In genomic region chr11:61776561-61777075, GRCh38 we compare ENCODE assay signal across 8 cellular contexts. TPM values are rescaled to one million over a fixed set of nuclear protein-coding genes. Genes with fewer than 3 reads are reported as not detected.
DNase-seq lines count a peak whose midpoint lies in the region; ATAC-seq and TF ChIP-seq lines count a peak whose summit lies in the region.

No MANE protein-coding gene starts in this region.

- H3K79me2 ChIP-seq in MM.1S (ENCODE audit: low read length), result no peaks in the 10 kb centered on the region

- no peaks in the 10 kb centered on the region for H3K36me3 ChIP-seq in MM.1S (replicated peaks; ENCODE audit: insufficient read depth, low read length)

- no peaks in the 10 kb centered on the region for H3K9me3 Mint-ChIP-seq in mesothelial cell of epicardium

- H2AFZ ChIP-seq in MM.1S (ENCODE audit: low read length), result no peak overlapping the region

- H3F3A ChIP-seq in MM.1S (ENCODE audit: insufficient read depth, low read length), result no peaks in the 10 kb centered on the region

- H3K9me3 ChIP-seq in MM.1S (replicated peaks; ENCODE audit: insufficient read depth, low read length), result no peaks in the 10 kb centered on the region

- no peaks in the 10 kb centered on the region for H4K20me1 ChIP-seq in MM.1S (ENCODE audit: insufficient read depth, low read length)

- no peak overlapping the region for H3K4me3 Mint-ChIP-seq in mesothelial cell of epicardium

- peak overlapping the region; percentile 99 for H3K27ac Mint-ChIP-seq in mesothelial cell of epicardium

- H3K4me2 ChIP-seq in MM.1S (ENCODE audit: low read depth, low read length), result no peak overlapping the region

- H3K27me3 ChIP-seq in MM.1S (replicated peaks; ENCODE audit: insufficient read depth, low read length), result peaks cover 14% of the 10 kb centered on the region

- no peak overlapping the region for H3K4me3 ChIP-seq in MM.1S (ENCODE audit: low read length)

- H3K4me1 ChIP-seq in MM.1S (ENCODE audit: low read length), result no peaks in the 10 kb centered on the region

- H3K27me3 Mint-ChIP-seq in mesothelial cell of epicardium (ENCODE audit: low read depth), result no peaks in the 10 kb centered on the region

- H3K27ac ChIP-seq in MM.1S (ENCODE audit: low read length), result no peak overlapping the region

- ATAC-seq in GM19023 (IDR thresholded peaks at IDR 0.05; ENCODE audit: unreplicated experiment), result no peak

- no peak overlapping the region for H3K9ac ChIP-seq in MM.1S (ENCODE audit: low read length)

- H3K4me1 Mint-ChIP-seq in mesothelial cell of epicardium, result peaks cover 43% of the 10 kb centered on the region

- DNase-seq in 8988T (peak; percentile 100), GM03348 (ENCODE audit: low spot score) (peak; percentile 93), MM.1S (peak; percentile 42), mesothelial cell of epicardium (ENCODE audit: low spot score in 2 of 2, unreplicated experiment in 2 of 2) (no peak), stromal cell of bone marrow (ENCODE audit: low read depth) (peak; percentile 23)
- peak; percentile 44 to 50 for DNase-seq in activated CD4-positive, alpha-beta T cell treated with anti-CD3 and anti-CD28 coated beads, Interleukin-2, amount 50 U/mL, for 4 hours
- DNase-seq in effector CD4-positive, alpha-beta T cell, result peak; percentile 44

- H3K9me2 ChIP-seq in MM.1S (replicated peaks; ENCODE audit: insufficient read depth, low read length), result no peaks in the 10 kb centered on the region

- peaks cover 28% of the 10 kb centered on the region for H3K36me3 Mint-ChIP-seq in mesothelial cell of epicardium

- TF ChIP-seq CTCF in MM.1S (IDR thresholded peaks at IDR 0.05; ENCODE audit: low read length) (peak; percentile 75), mesothelial cell of epicardium (IDR thresholded peaks at IDR 0.05; ENCODE audit: unreplicated experiment) (peak; percentile 69)

RNA-seq across cellular contexts. Expression of gene TMEM258, which starts 15.8 kb away (rescaled TPM):
- 139 to 154 TPM (median 148 TPM) in 3 replicates for total RNA-seq in mesothelial cell of epicardium

RNA-seq across cellular contexts. Expression of gene FEN1, which starts 16.1 kb away (rescaled TPM):
- total RNA-seq in mesothelial cell of epicardium, result 19.5 to 20.9 TPM (median 20.3 TPM) in 3 replicates

RNA-seq across cellular contexts. Expression of gene MYRF, which starts 24.2 kb away (rescaled TPM):
- total RNA-seq in mesothelial cell of epicardium, result 401 to 436 TPM (median 428 TPM) in 3 replicates

RNA-seq across cellular contexts. Expression of gene FADS1, which starts 40.2 kb away (rescaled TPM):
- total RNA-seq in mesothelial cell of epicardium, result 108 to 115 TPM (median 108 TPM) in 3 replicates

RNA-seq across cellular contexts. Expression of gene FADS2, which starts 51.5 kb away (rescaled TPM):
- total RNA-seq in mesothelial cell of epicardium, result 317 to 337 TPM (median 324 TPM) in 3 replicates

Comparison
In these comparisons a context has a peak if more than half of its experiments do, and no peak if none do; other contexts are left out.
1. DNase-seq: peak in 8988T (single experiment), GM03348 (single experiment), MM.1S (single experiment), activated CD4-positive, alpha-beta T cell treated with anti-CD3 and anti-CD28 coated beads, Interleukin-2, amount 50 U/mL, for 4 hours (2 of 2), effector CD4-positive, alpha-beta T cell (single experiment) and stromal cell of bone marrow (single experiment); none in mesothelial cell of epicardium (0 of 2).